In the genomic region with DNA sequence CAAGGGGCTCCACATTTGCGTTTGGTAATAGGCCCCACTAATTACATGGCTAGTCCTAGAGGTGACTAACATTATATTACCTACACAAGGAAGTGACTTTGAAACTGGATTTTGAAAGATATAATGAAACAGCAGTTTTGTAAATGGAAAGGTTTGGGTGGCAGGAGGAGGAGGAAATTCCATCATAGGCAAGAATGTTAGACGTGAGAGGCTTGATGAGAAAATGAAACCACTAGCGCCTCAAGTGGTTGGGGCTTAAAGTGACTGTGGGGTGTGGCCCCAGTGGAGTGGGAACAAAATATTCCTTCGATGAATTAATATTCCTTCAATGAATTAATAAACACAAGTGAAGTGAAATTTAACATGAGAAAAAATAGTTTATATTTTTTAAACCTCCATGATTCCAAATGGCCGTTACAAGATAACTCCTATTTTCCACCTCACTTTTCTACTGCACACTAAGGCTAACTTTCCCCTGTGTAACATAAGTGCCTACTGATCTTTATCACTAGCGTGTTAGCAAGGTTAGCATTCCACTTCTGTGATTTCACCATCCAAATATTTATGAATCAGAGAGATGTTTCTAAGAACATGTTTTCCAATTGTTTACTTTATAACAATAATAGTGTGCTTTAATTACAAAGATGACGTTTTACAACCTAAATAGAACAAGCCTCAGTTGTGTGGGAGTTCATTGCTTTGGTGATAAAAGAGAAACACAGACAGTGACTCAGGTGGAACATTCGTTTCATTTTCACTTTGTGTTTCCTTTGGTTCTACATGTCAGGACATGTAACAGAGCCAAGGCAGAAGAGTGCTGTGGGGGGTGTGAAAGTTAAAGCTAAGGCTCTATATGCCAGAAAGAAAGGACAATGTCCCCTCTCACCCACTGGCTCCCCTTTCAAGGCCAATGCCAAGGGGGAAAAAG, we compare ENCODE assay signal across 8 cellular contexts. TPM values are rescaled to one million over a fixed set of nuclear protein-coding genes. Genes with fewer than 3 reads are reported as not detected.
DNase-seq lines count a peak whose midpoint lies in the region; ATAC-seq and TF ChIP-seq lines count a peak whose summit lies in the region.

No MANE protein-coding gene starts in this region.

- peaks cover 26% of the 10 kb centered on the region for H3K4me1 Mint-ChIP-seq in activated CD4-positive, alpha-beta memory T cell treated with anti-CD3 and anti-CD28 coated beads, Interleukin-2, amount 10 ng/mL, durations not matched to agents 7 days and 5 days

- no peaks in the 10 kb centered on the region; the same call in 1 of the 2 replicates for H3K4me1 ChIP-seq in HEK293 (ENCODE audit: control insufficient read depth, insufficient read depth, low read length)

- peak overlapping the region; percentile 76 for H3K4me3 Mint-ChIP-seq in activated CD4-positive, alpha-beta memory T cell treated with anti-CD3 and anti-CD28 coated beads, Interleukin-2, amount 10 ng/mL, durations not matched to agents 7 days and 5 days

- no peaks in the 10 kb centered on the region for H3K36me3 ChIP-seq in HEK293 (ENCODE audit: control insufficient read depth in 2 of 2, insufficient read depth in 1 of 2, low read length in 2 of 2)

- TF ChIP-seq CTCF in HEK293 (tag by site-specific recombination; IDR thresholded peaks at IDR 0.05) (no peak), fibroblast of the aortic adventitia (IDR thresholded peaks at IDR 0.05; ENCODE audit: insufficient read depth, low read length) (peak; percentile 55)

- peak overlapping the region; percentile 3; the same call in 1 of the 2 replicates for H3K4me3 ChIP-seq in HEK293 (ENCODE audit: low read depth, low read length)
- H3K4me3 ChIP-seq in fibroblast of the aortic adventitia (ENCODE audit: low read depth, low read length), result no peak overlapping the region

- DNase-seq in activated T-cell treated with anti-CD3 and anti-CD28 coated beads for 24 hours (ENCODE audit: low read depth) (peak; percentile 46), M059J (ENCODE audit: low read depth) (peak; percentile 99), fibroblast of the aortic adventitia (ENCODE audit: low read depth) (peak; percentile 86), sciatic nerve (ENCODE audit: low spot score) (no peak), NCI-H1930 (lab: John Stamatoyannopoulos, UW) (no peak)
- DNase-seq in activated T-cell treated with anti-CD3 and anti-CD28 coated beads, Interleukin-2, amount 50 U/mL, for 1 hour, result no peak
- peak; percentile 50 for DNase-seq in activated CD4-positive, alpha-beta memory T cell treated with anti-CD3 and anti-CD28 coated beads, Interleukin-2, amount 10 ng/mL, durations not matched to agents 7 days and 5 days

- CTCF ChIA-PET in HEK293 (lab: Yijun Ruan, JAX), result interaction anchor here (0.7 to 2.4 kb wide), 6 partner anchors 11 to 141 kb away, joined by 4 to 23 read pairs (median 8); no protein-coding TSS in a partner anchor
- CTCF ChIA-PET in activated CD4-positive, alpha-beta memory T cell treated with anti-CD3 and anti-CD28 coated beads, Interleukin-2, amount 10 ng/mL, durations not matched to agents 7 days and 5 days (lab: Charles Lee), result interaction anchor here (0.7 to 3.4 kb wide), 9 partner anchors 9 to 140 kb away, joined by 3 to 29 read pairs (median 3); partner anchors contain the start of gene ATF3

- peak; percentile 56 for ATAC-seq in sciatic nerve

- POLR2A ChIA-PET in HEK293 (lab: Yijun Ruan, JAX), result interaction anchor here (1.1 to 4.9 kb wide), 4 partner anchors 12 to 119 kb away, joined by 3 to 79 read pairs (median 14); partner anchors contain the start of gene ATF3
- POLR2A ChIA-PET in activated CD4-positive, alpha-beta memory T cell treated with anti-CD3 and anti-CD28 coated beads, Interleukin-2, amount 10 ng/mL, durations not matched to agents 7 days and 5 days (lab: Charles Lee), result interaction anchor here (0.6 to 3.3 kb wide), 12 partner anchors 11 to 560 kb away, joined by 3 to 94 read pairs (median 4); partner anchors contain the start of genes ATF3, DTL, FLVCR1 and INTS7

- intact Hi-C loops in sciatic nerve (cut with DNase I), result no loop called here

- H3K36me3 Mint-ChIP-seq in activated CD4-positive, alpha-beta memory T cell treated with anti-CD3 and anti-CD28 coated beads, Interleukin-2, amount 10 ng/mL, durations not matched to agents 7 days and 5 days (ENCODE audit: low read depth), result peaks cover 2% of the 10 kb centered on the region

- H3K27ac Mint-ChIP-seq in activated CD4-positive, alpha-beta memory T cell treated with anti-CD3 and anti-CD28 coated beads, Interleukin-2, amount 10 ng/mL, durations not matched to agents 7 days and 5 days, result peak overlapping the region; percentile 98

- H3K9me3 Mint-ChIP-seq in activated CD4-positive, alpha-beta memory T cell treated with anti-CD3 and anti-CD28 coated beads, Interleukin-2, amount 10 ng/mL, durations not matched to agents 7 days and 5 days, result no peaks in the 10 kb centered on the region

- H3K27ac ChIP-seq in HEK293 (ENCODE audit: extremely low read depth, low read depth, low read length), result peak overlapping the region; percentile 42; the same call in 1 of the 2 replicates

- H3K27me3 Mint-ChIP-seq in activated CD4-positive, alpha-beta memory T cell treated with anti-CD3 and anti-CD28 coated beads, Interleukin-2, amount 10 ng/mL, durations not matched to agents 7 days and 5 days, result peaks cover 16% of the 10 kb centered on the region

- H3K9me3 ChIP-seq in HEK293 (ENCODE audit: control insufficient read depth, insufficient read depth, low read depth, low read length), result no peaks in the 10 kb centered on the region

TF ChIP-seq in HEK293, 187 proteins besides CTCF, POLR2A, EP300 and RAD21 (continues in another document):
- TF ChIP-seq ZBTB20 (tag by site-specific recombination; IDR thresholded peaks at IDR 0.05) (no peak), ZNF155 (tag by site-specific recombination; IDR thresholded peaks at IDR 0.05) (no peak), OVOL3 (tag by site-specific recombination; IDR thresholded peaks at IDR 0.05) (no peak), HIC1 (tag by site-specific recombination; IDR thresholded peaks at IDR 0.05) (peak; percentile 95), ZNF184 (tag by site-specific recombination; IDR thresholded peaks at IDR 0.05) (peak; percentile 86; the same call in 1 of the 2 replicates), ZNF175 (tag by site-specific recombination; IDR thresholded peaks at IDR 0.05) (no peak), ZNF26 (tag by site-specific recombination; IDR thresholded peaks at IDR 0.05) (no peak), ZNF354C (tag by site-specific recombination; IDR thresholded peaks at IDR 0.05; ENCODE audit: borderline replicate concordance, low read depth) (no peak), ZNF174 (tag by site-specific recombination; IDR thresholded peaks at IDR 0.05) (no peak), ZNF202 (tag by site-specific recombination; IDR thresholded peaks at IDR 0.05; ENCODE audit: borderline replicate concordance) (no peak), ZBTB17 (tag by site-specific recombination; IDR thresholded peaks at IDR 0.05) (peak; percentile 79)
- TF ChIP-seq, protein P1, sequence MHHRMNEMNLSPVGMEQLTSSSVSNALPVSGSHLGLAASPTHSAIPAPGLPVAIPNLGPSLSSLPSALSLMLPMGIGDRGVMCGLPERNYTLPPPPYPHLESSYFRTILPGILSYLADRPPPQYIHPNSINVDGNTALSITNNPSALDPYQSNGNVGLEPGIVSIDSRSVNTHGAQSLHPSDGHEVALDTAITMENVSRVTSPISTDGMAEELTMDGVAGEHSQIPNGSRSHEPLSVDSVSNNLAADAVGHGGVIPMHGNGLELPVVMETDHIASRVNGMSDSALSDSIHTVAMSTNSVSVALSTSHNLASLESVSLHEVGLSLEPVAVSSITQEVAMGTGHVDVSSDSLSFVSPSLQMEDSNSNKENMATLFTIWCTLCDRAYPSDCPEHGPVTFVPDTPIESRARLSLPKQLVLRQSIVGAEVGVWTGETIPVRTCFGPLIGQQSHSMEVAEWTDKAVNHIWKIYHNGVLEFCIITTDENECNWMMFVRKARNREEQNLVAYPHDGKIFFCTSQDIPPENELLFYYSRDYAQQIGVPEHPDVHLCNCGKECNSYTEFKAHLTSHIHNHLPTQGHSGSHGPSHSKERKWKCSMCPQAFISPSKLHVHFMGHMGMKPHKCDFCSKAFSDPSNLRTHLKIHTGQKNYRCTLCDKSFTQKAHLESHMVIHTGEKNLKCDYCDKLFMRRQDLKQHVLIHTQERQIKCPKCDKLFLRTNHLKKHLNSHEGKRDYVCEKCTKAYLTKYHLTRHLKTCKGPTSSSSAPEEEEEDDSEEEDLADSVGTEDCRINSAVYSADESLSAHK (tag by site-specific recombination; IDR thresholded peaks at IDR 0.05), result no peak; the same call in 1 of the 2 replicates

RNA-seq across cellular contexts. Expression of gene ATF3, which starts 12.5 kb away (rescaled TPM):
- 5.1 and 6.0 TPM in 2 replicates for total RNA-seq in M059J (2014; rRNA removed; shearing (Covaris generic))
- 10 to 100 TPM; 21.6 to 21.8 TPM for total RNA-seq in activated CD4-positive, alpha-beta memory T cell treated with anti-CD3 and anti-CD28 coated beads, Interleukin-2, amount 10 ng/mL, durations not matched to agents 7 days and 5 days
- total RNA-seq in fibroblast of the aortic adventitia (ENCODE audit: low replicate concordance) (4.2 and 5.2 TPM in 2 replicates), sciatic nerve (32.4 TPM)

Comparison
In these comparisons a context has a peak if more than half of its experiments do, and no peak if none do; other contexts are left out.
1. DNase-seq: peak in activated T-cell treated with anti-CD3 and anti-CD28 coated beads for 24 hours (single experiment), M059J (single experiment), activated CD4-positive, alpha-beta memory T cell treated with anti-CD3 and anti-CD28 coated beads, Interleukin-2, amount 10 ng/mL, durations not matched to agents 7 days and 5 days (single experiment) and fibroblast of the aortic adventitia (single experiment); none in activated T-cell treated with anti-CD3 and anti-CD28 coated beads, Interleukin-2, amount 50 U/mL, for 1 hour (single experiment), sciatic nerve (single experiment) and NCI-H1930 (0 of 2).